21 cellular contexts compared by ENCODE assay signal in the genomic region with DNA sequence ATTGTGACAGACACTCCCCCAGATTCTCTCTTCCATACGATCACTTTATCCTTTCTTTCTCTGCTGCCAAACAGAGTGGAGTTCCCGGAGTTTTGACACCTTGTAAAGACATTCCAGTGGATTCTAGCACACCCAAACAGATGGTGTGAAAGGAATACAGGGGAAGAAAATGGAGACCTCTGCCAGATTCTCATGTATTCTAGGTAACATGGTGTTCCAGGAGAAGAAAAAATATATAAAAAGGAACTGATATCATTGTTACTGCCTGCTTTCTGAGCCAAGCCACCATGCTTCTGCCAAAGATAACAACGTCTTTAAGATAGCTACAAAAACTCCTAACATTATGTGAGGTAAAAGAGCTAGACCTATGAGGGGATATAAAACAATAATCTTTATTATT.
A peak's percentile ranks its signal among the peaks of the same experiment; 100 is the strongest.
DNase-seq lines count a peak whose midpoint lies in the region; ATAC-seq and TF ChIP-seq lines count a peak whose summit lies in the region.
"Had no signal": no experiment of that assay in that cellular context is flagged by ENCODE, and none has a peak within 500 bp of the region (broad histone marks: within the 10 kb centered on the region; RNA-seq: fewer than 3 reads in every experiment).

No MANE protein-coding gene starts in this region.

- H3K27ac Mint-ChIP-seq in activated naive CD4-positive, alpha-beta T cell treated with anti-CD3 and anti-CD28 coated beads, Interleukin-2, amount 10 ng/mL, durations not matched to agents 7 days and 5 days: no peak overlapping the region
- H3K27ac Mint-ChIP-seq: effector memory CD8-positive, alpha-beta T cell; naive thymus-derived CD8-positive, alpha-beta T cell; T-helper 2 cell treated with Interferon-gamma antibody and Interleukin-4, amounts not matched to agents 5 μg/mL and 100 μg/mL, for 36 hours had no signal

- WGBS in heart left ventricle, 4 donors: 9 to 37% (median 16%) methylated on average over 3 of the region's 3 CpGs

- H3K4me3 ChIP-seq in heart left ventricle: no peak overlapping the region
- no peak overlapping the region for H3K4me3 ChIP-seq in osteoblast (ENCODE audit: insufficient read depth, low read length)
- H3K4me3 ChIP-seq in vagina: no peak overlapping the region
- H3K4me3 ChIP-seq in A673 (ENCODE audit: low read depth, low read length, poor library complexity, severe bottlenecking): no peak overlapping the region
- H3K4me3 ChIP-seq: A549, PC-9, SK-N-MC had no signal

- no peak overlapping the region for H3K4me3 Mint-ChIP-seq in activated naive CD4-positive, alpha-beta T cell treated with anti-CD3 and anti-CD28 coated beads, Interleukin-2, amount 10 ng/mL, durations not matched to agents 7 days and 5 days
- H3K4me3 Mint-ChIP-seq: effector memory CD8-positive, alpha-beta T cell; naive thymus-derived CD8-positive, alpha-beta T cell; T-helper 2 cell treated with Interferon-gamma antibody and Interleukin-4, amounts not matched to agents 5 μg/mL and 100 μg/mL, for 36 hours had no signal

- CTCF ChIA-PET in activated naive CD4-positive, alpha-beta T cell treated with anti-CD3 and anti-CD28 coated beads, Interleukin-2, amount 10 ng/mL, durations not matched to agents 7 days and 5 days (lab: Charles Lee): no interaction called here
- CTCF ChIA-PET in A673 (lab: Charles Lee): no interaction called here

- no TSS peak for BruUV-seq in A673 (replicated peaks; lab: Mats Ljungman, UMichigan)

- peak overlapping the region; percentile 20 for H3K4me2 ChIP-seq in osteoblast (ENCODE audit: insufficient read depth, low read length)
- H3K4me2 ChIP-seq: A549, PC-9 had no signal

- POLR2A ChIA-PET in A673 (lab: Charles Lee; ENCODE audit: low non-redundant PET): no interaction called here

- H3K27ac ChIP-seq in heart left ventricle (peak overlapping the region in 2 of 12 donors; percentile 25 to 27), osteoblast (ENCODE audit: low read depth, low read length) (no peak overlapping the region), vagina (peak overlapping the region; percentile 38), A673 (ENCODE audit: low read depth, low read length, poor library complexity, severe bottlenecking) (no peak overlapping the region)
- H3K27ac ChIP-seq: A549, PC-9, SK-N-MC had no signal

- no peaks in the 10 kb centered on the region for H4K20me1 ChIP-seq in osteoblast (ENCODE audit: insufficient read depth, low read length)

- TF ChIP-seq POLR2A in heart left ventricle (IDR thresholded peaks at IDR 0.05) (no peak), vagina (IDR thresholded peaks at IDR 0.05) (no peak)

- H3K36me3 ChIP-seq in heart left ventricle (no peaks in the 10 kb centered on the region), osteoblast (ENCODE audit: insufficient read depth, low read length) (no peaks in the 10 kb centered on the region), vagina (no peaks in the 10 kb centered on the region), A673 (ENCODE audit: insufficient read depth, low read length, poor library complexity, severe bottlenecking) (no peaks in the 10 kb centered on the region)

- H3K4me1 ChIP-seq in heart left ventricle (peaks cover 0 to 14% (median 8%) of the 10 kb centered on the region in 12 donors), osteoblast (ENCODE audit: insufficient read depth, low read length) (no peaks in the 10 kb centered on the region), vagina (no peaks in the 10 kb centered on the region), A673 (ENCODE audit: insufficient read depth, low read length, poor library complexity, severe bottlenecking) (no peaks in the 10 kb centered on the region)
- H3K4me1 ChIP-seq: A549, Caco-2 had no signal

- H3K79me2 ChIP-seq in osteoblast (ENCODE audit: insufficient read depth, low read length): no peaks in the 10 kb centered on the region

- TF ChIP-seq CTCF in heart left ventricle (IDR thresholded peaks at IDR 0.05) (no peak), osteoblast (IDR thresholded peaks at IDR 0.05; ENCODE audit: extremely low read depth, low read depth, low read length) (no peak), vagina (IDR thresholded peaks at IDR 0.05) (no peak), A673 (conservative IDR thresholded peaks at IDR 0.05; ENCODE audit: low read depth, low read length) (no peak)

- no peak for DNase-seq in heart left ventricle
- no peak for DNase-seq in cardiac septum (ENCODE audit: low spot score)
- DNase-seq in left cardiac atrium: peak; percentile 24
- DNase-seq in osteoblast (ENCODE audit: insufficient read length, low spot score, missing footprints): no peak
- no peak for DNase-seq in vagina (ENCODE audit: extremely low spot score in 2 of 2)
- DNase-seq in activated naive CD4-positive, alpha-beta T cell treated with anti-CD3 and anti-CD28 coated beads, Interleukin-2, amount 10 ng/mL, durations not matched to agents 7 days and 5 days: no peak
- no peak for DNase-seq in A673 (ENCODE audit: low spot score)
- DNase-seq: activated CD4-positive, alpha-beta T cell treated with anti-CD3 and anti-CD28 coated beads, Interleukin-2, amount 50 U/mL, for 48 hours; Caco-2; cerebellar nuclear complex; effector memory CD8-positive, alpha-beta T cell; HCEC 1CT; mesenchymal stem cell; naive thymus-derived CD8-positive, alpha-beta T cell; NCI-H1092; NCI-H1930; PC-9 had no signal

- H3K27me3 ChIP-seq in heart left ventricle: no peaks in the 10 kb centered on the region
- no peaks in the 10 kb centered on the region for H3K27me3 ChIP-seq in osteoblast (ENCODE audit: insufficient read depth, low read length)
- no peaks in the 10 kb centered on the region for H3K27me3 ChIP-seq in vagina
- H3K27me3 ChIP-seq in A673 (replicated peaks; ENCODE audit: insufficient read depth, low read depth, low read length, poor library complexity): peaks cover 7% of the 10 kb centered on the region

- H3K9me3 ChIP-seq in heart left ventricle (peaks cover 0 to 2% (median 0%) of the 10 kb centered on the region in 12 donors), osteoblast (ENCODE audit: low read depth, low read length) (no peaks in the 10 kb centered on the region), vagina (no peaks in the 10 kb centered on the region), A673 (ENCODE audit: low read depth, low read length, poor library complexity, severe bottlenecking) (no peaks in the 10 kb centered on the region)
- H3K9me3 ChIP-seq: A549, Caco-2 had no signal

- no peaks in the 10 kb centered on the region for H3K4me1 Mint-ChIP-seq in activated naive CD4-positive, alpha-beta T cell treated with anti-CD3 and anti-CD28 coated beads, Interleukin-2, amount 10 ng/mL, durations not matched to agents 7 days and 5 days
- H3K4me1 Mint-ChIP-seq: naive thymus-derived CD8-positive, alpha-beta T cell had no signal

- no peaks in the 10 kb centered on the region for H3K27me3 Mint-ChIP-seq in activated naive CD4-positive, alpha-beta T cell treated with anti-CD3 and anti-CD28 coated beads, Interleukin-2, amount 10 ng/mL, durations not matched to agents 7 days and 5 days

- peak overlapping the region; percentile 47 for H2AFZ ChIP-seq in osteoblast (ENCODE audit: low read length)
- H2AFZ ChIP-seq: PC-9 had no signal

- no peaks in the 10 kb centered on the region for H3K36me3 Mint-ChIP-seq in activated naive CD4-positive, alpha-beta T cell treated with anti-CD3 and anti-CD28 coated beads, Interleukin-2, amount 10 ng/mL, durations not matched to agents 7 days and 5 days
- H3K36me3 Mint-ChIP-seq: naive thymus-derived CD8-positive, alpha-beta T cell had no signal

- intact Hi-C loops in heart left ventricle (cut with DNase I) (no loop called here), cardiac septum (cut with DNase I) (no loop called here), left cardiac atrium (cut with DNase I) (no loop called here), vagina (cut with DNase I) (no loop called here), A673 (cut with micrococcal nuclease; ENCODE audit: unreplicated experiment) (no loop called here)

- ATAC-seq in heart left ventricle: peak in 3 of 4 donors; percentile 29 to 82 (median 65)
- peak; percentile 29 to 34 for ATAC-seq in left cardiac atrium
- no peak for ATAC-seq in HG02763 (IDR thresholded peaks at IDR 0.05; ENCODE audit: unreplicated experiment)
- ATAC-seq: A549; effector memory CD8-positive, alpha-beta T cell; naive thymus-derived CD8-positive, alpha-beta T cell had no signal

- no peaks in the 10 kb centered on the region for H3K9me3 Mint-ChIP-seq in activated naive CD4-positive, alpha-beta T cell treated with anti-CD3 and anti-CD28 coated beads, Interleukin-2, amount 10 ng/mL, durations not matched to agents 7 days and 5 days
- H3K9me3 Mint-ChIP-seq: T-helper 2 cell treated with Interferon-gamma antibody and Interleukin-4, amounts not matched to agents 5 μg/mL and 100 μg/mL, for 36 hours had no signal
